29 cellular contexts compared by ENCODE assay signal in the genomic region with DNA sequence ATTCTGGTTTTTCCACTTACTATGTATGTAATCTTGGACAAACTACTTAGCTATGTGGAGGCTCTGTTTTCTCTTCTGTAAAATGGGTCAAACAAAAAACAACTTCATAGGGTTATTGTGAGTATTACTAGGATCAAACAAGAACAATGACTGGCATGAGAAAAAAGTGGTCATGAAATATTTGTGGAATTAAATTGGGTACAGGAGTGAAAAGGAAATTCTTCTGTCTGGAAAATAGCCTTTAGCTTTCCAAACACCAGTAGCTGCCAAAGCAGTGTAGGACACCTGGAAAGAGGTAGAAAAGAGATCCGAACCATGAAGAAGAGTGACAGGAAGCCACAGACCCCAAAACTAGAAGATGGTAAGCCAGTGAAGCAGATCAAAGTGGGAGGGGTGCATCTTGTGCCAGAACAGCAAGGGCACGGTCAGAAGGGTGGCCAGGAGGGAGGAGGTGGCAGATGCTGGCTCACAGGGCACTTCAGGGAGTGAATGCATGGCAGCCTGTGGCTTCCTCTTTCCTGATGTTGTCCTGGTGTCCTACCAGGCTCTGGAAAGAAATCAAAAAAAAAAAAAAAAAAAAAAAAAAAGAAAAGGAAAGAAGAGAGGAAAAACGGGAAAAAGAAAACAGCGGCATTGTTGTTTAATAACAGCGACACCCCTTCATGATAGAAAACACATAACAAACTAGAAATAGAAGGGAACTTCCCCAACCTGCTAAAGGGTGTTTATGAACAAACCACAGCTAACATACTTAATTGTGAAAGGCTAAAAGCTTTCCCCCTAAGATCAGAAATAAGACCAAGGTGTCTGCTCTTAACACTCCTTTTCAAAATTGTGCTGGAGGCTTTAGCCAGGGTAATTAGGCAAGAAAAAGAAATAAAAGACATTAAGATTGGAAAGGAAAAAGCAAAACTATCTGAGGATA.
"Had no signal": no experiment of that assay in that cellular context is flagged by ENCODE, and none has a peak within 500 bp of the region (broad histone marks: within the 10 kb centered on the region; RNA-seq: fewer than 3 reads in every experiment).

No MANE protein-coding gene starts in this region.

- H3K9me3 Mint-ChIP-seq: endodermal cell had no signal

- DNase-seq: activated CD4-positive, alpha-beta T cell treated with anti-CD3 and anti-CD28 coated beads for 1 hour; activated CD4-positive, alpha-beta T cell treated with anti-CD3 and anti-CD28 coated beads, Interleukin-2, amount 50 U/mL, for 1 hour; activated CD8-positive, alpha-beta T cell treated with anti-CD3 and anti-CD28 coated beads for 36 hours; activated gamma-delta T cell treated with Interleukin-2 at 50 U/mL for 16 hours; activated naive CD8-positive, alpha-beta T cell treated with anti-CD3 and anti-CD28 coated beads, Interleukin-2, amount 50 U/mL, for 24 hours; activated T-cell treated with anti-CD3 and anti-CD28 coated beads, Interleukin-2, amount 50 U/mL, for 4 hours; amygdala; central memory CD4-positive, alpha-beta T cell; endodermal cell; foreskin keratinocyte; heart left ventricle; left ventricle myocardium inferior; naive thymus-derived CD4-positive, alpha-beta T cell; occipital lobe; stimulated activated CD4-positive, alpha-beta T cell treated with anti-CD3 and anti-CD28 coated beads, Interleukin-1b, Interleukin-23, amount 100 ng/mL, for 48 hours; stimulated activated CD4-positive, alpha-beta T cell treated with anti-CD3 and anti-CD28 coated beads, Interleukin-4, amount 100 ng/mL, for 4 hours; stimulated activated CD8-positive, alpha-beta memory T cell treated with anti-CD3 and anti-CD28 coated beads, Interleukin-4, amount 100 ng/mL, for 48 hours; T-helper 17 cell; T1000 had no signal

- H3K4me2 ChIP-seq: smooth muscle cell had no signal

- H3K27me3 ChIP-seq: breast epithelium, foreskin keratinocyte, heart left ventricle, right atrium auricular region, tibial nerve had no signal

- H3K27ac Mint-ChIP-seq: activated CD8-positive, alpha-beta T cell treated with anti-CD3 and anti-CD28 coated beads for 36 hours; activated naive CD4-positive, alpha-beta T cell treated with anti-CD3 and anti-CD28 coated beads, Interleukin-2, amount 50 U/mL, for 24 hours; activated naive CD8-positive, alpha-beta T cell treated with anti-CD3 and anti-CD28 coated beads, Interleukin-2, amount 50 U/mL, for 24 hours; activated T-helper 17 cell treated with anti-CD3 and anti-CD28 coated beads, Interleukin-2, amount 50 U/mL, for 72 hours; endodermal cell; naive thymus-derived CD4-positive, alpha-beta T cell; T-helper 17 cell; WTC11 had no signal

- ATAC-seq: activated CD8-positive, alpha-beta T cell treated with anti-CD3 and anti-CD28 coated beads for 36 hours; activated naive CD8-positive, alpha-beta T cell treated with anti-CD3 and anti-CD28 coated beads, Interleukin-2, amount 50 U/mL, for 24 hours; activated T-cell treated with anti-CD3 and anti-CD28 coated beads, Interleukin-2, amount 50 U/mL, for 4 hours; activated T-helper 17 cell treated with anti-CD3 and anti-CD28 coated beads, Interleukin-2, amount 50 U/mL, for 72 hours; esophagus mucosa; foreskin keratinocyte; heart left ventricle; naive thymus-derived CD4-positive, alpha-beta T cell; T-helper 17 cell; WTC11 had no signal

- H3K4me1 ChIP-seq: breast epithelium, foreskin keratinocyte, parathyroid adenoma, right atrium auricular region, tibial nerve had no signal

- H3K79me2 ChIP-seq: parathyroid adenoma had no signal

- H3K9ac ChIP-seq: parathyroid adenoma had no signal

- H3K4me3 Mint-ChIP-seq: activated CD8-positive, alpha-beta T cell treated with anti-CD3 and anti-CD28 coated beads for 36 hours; activated naive CD4-positive, alpha-beta T cell treated with anti-CD3 and anti-CD28 coated beads, Interleukin-2, amount 50 U/mL, for 24 hours; activated naive CD8-positive, alpha-beta T cell treated with anti-CD3 and anti-CD28 coated beads, Interleukin-2, amount 50 U/mL, for 24 hours; activated T-cell treated with anti-CD3 and anti-CD28 coated beads, Interleukin-2, amount 50 U/mL, for 4 hours; activated T-helper 17 cell treated with anti-CD3 and anti-CD28 coated beads, Interleukin-2, amount 50 U/mL, for 72 hours; endodermal cell; naive thymus-derived CD4-positive, alpha-beta T cell; neural crest cell; T-helper 17 cell; WTC11 had no signal

- H3K27ac ChIP-seq: breast epithelium, foreskin keratinocyte, heart left ventricle, left ventricle myocardium inferior, parathyroid adenoma, right atrium auricular region, tibial nerve had no signal

- H3K4me3 ChIP-seq: breast epithelium, heart left ventricle, left ventricle myocardium inferior, right atrium auricular region, smooth muscle cell, tibial nerve had no signal

- H2AFZ ChIP-seq: parathyroid adenoma had no signal

- H3K4me1 Mint-ChIP-seq: activated naive CD4-positive, alpha-beta T cell treated with anti-CD3 and anti-CD28 coated beads, Interleukin-2, amount 50 U/mL, for 24 hours; activated T-helper 17 cell treated with anti-CD3 and anti-CD28 coated beads, Interleukin-2, amount 50 U/mL, for 72 hours; naive thymus-derived CD4-positive, alpha-beta T cell; neural crest cell; T-helper 17 cell; WTC11 had no signal
